In the genomic region with DNA sequence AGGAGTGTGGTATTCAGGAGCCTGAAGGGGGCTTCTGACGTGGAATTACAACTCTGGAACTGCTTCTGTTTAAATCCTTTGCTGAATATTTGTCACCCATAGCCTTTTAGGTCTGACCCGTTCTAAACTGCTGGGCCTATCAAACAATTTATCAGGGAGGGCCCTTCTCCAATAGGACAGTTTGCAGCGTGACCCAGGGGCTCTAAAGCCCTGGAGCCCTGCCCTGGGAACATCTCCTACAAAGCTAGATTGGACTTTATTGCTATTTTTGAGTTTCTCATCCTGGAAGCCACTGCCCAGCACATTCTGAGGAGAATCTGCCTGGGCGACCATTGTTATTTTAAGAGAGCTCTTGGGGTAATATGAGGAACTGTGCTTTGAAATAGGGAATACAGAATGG, we compare ENCODE assay signal across 9 cellular contexts. TPM values are rescaled to one million over a fixed set of nuclear protein-coding genes. Genes with fewer than 3 reads are reported as not detected.
DNase-seq lines count a peak whose midpoint lies in the region; ATAC-seq and TF ChIP-seq lines count a peak whose summit lies in the region.
"Had no signal": no experiment of that assay in that cellular context is flagged by ENCODE, and none has a peak within 500 bp of the region (broad histone marks: within the 10 kb centered on the region; RNA-seq: fewer than 3 reads in every experiment).

No MANE protein-coding gene starts in this region.

- H3K27ac ChIP-seq in CD4-positive, alpha-beta T cell (ENCODE audit: low read depth, low read length): peak overlapping the region; percentile 99
- H3K27ac ChIP-seq in KOPT-K1 (ENCODE audit: low read depth, low read length, poor library complexity, severe bottlenecking): peak overlapping the region; percentile 98
- peak overlapping the region; percentile 8 to 10 for H3K27ac ChIP-seq in breast epithelium
- peak overlapping the region in 1 of 2 donors; percentile 46 for H3K27ac ChIP-seq in tibial artery

- peaks cover 0 to 16% of the 10 kb centered on the region in 2 donors for H3K4me1 ChIP-seq in breast epithelium
- peaks cover 0 to 95% (median 49%) of the 10 kb centered on the region in 4 donors for H3K4me1 ChIP-seq in tibial artery

- no peak for TF ChIP-seq CTCF in CD4-positive, alpha-beta T cell (IDR thresholded peaks at IDR 0.05)
- TF ChIP-seq CTCF in breast epithelium (IDR thresholded peaks at IDR 0.05) (no peak), tibial artery (IDR thresholded peaks at IDR 0.05) (no peak)

- no peaks in the 10 kb centered on the region for H3K9me3 ChIP-seq in CD4-positive, alpha-beta T cell (ENCODE audit: control insufficient read depth, low read length)
- H3K9me3 ChIP-seq in KOPT-K1 (ENCODE audit: insufficient read depth, low read length, poor library complexity, severe bottlenecking) (no peaks in the 10 kb centered on the region), breast epithelium (no peaks in the 10 kb centered on the region), tibial artery (no peaks in the 10 kb centered on the region)

- POLR2A ChIA-PET in CD4-positive, alpha-beta T cell (lab: Charles Lee): interaction anchor here (0.9 to 25.4 kb wide), 26 partner anchors 8 to 155 kb away, joined by 3 to 566 read pairs (median 14); a partner anchor contains a TSS

- CTCF ChIA-PET in CD4-positive, alpha-beta T cell (lab: Charles Lee): interaction anchor here (0.7 to 1.4 kb wide), 3 partner anchors 8 to 146 kb away, joined by 3 to 4 read pairs (median 3); no protein-coding TSS in a partner anchor

- peak overlapping the region; percentile 90 for H3K27ac Mint-ChIP-seq in CD4-positive, alpha-beta T cell
- peak overlapping the region; percentile 83 to 99 for H3K27ac Mint-ChIP-seq in natural killer cell treated with Interleukin-12 subunit alpha and Interleukin-12 subunit beta and Interleukin-15 and Interleukin-18, amount 100 ng/mL, for 72 hours

- no peak for ATAC-seq in CD4-positive, alpha-beta T cell (ENCODE audit: poor library complexity)
- no peak for ATAC-seq in natural killer cell treated with Interleukin-12 subunit alpha and Interleukin-12 subunit beta and Interleukin-15 and Interleukin-18, amount 100 ng/mL, for 72 hours
- no peak for ATAC-seq in GM19324 (IDR thresholded peaks at IDR 0.05; ENCODE audit: low FRiP score, unreplicated experiment)

- H3K36me3 ChIP-seq in KOPT-K1 (ENCODE audit: insufficient read depth, low read length): peaks cover 9% of the 10 kb centered on the region; the same call in 1 of the 2 replicates
- H3K36me3 ChIP-seq in breast epithelium: no peaks in the 10 kb centered on the region
- peaks cover 0 to 8% (median 0%) of the 10 kb centered on the region in 3 donors for H3K36me3 ChIP-seq in tibial artery

- H3K27me3 ChIP-seq in CD4-positive, alpha-beta T cell (ENCODE audit: control insufficient read depth, insufficient read depth, low read length): no peaks in the 10 kb centered on the region
- H3K27me3 ChIP-seq in breast epithelium (no peaks in the 10 kb centered on the region), tibial artery (no peaks in the 10 kb centered on the region)

- H3K4me3 ChIP-seq in breast epithelium: no peak overlapping the region
- no peak overlapping the region for H3K4me3 ChIP-seq in tibial artery

- no peaks in the 10 kb centered on the region for H3K27me3 Mint-ChIP-seq in CD4-positive, alpha-beta T cell
- no peaks in the 10 kb centered on the region for H3K27me3 Mint-ChIP-seq in natural killer cell treated with Interleukin-12 subunit alpha and Interleukin-12 subunit beta and Interleukin-15 and Interleukin-18, amount 100 ng/mL, for 72 hours

- peaks cover 31% of the 10 kb centered on the region for H3K36me3 Mint-ChIP-seq in CD4-positive, alpha-beta T cell (ENCODE audit: low read depth)
- peaks cover under 1% of the 10 kb centered on the region for H3K36me3 Mint-ChIP-seq in natural killer cell treated with Interleukin-12 subunit alpha and Interleukin-12 subunit beta and Interleukin-15 and Interleukin-18, amount 100 ng/mL, for 72 hours

- no peaks in the 10 kb centered on the region for H3K9me3 Mint-ChIP-seq in CD4-positive, alpha-beta T cell
- no peaks in the 10 kb centered on the region for H3K9me3 Mint-ChIP-seq in natural killer cell treated with Interleukin-12 subunit alpha and Interleukin-12 subunit beta and Interleukin-15 and Interleukin-18, amount 100 ng/mL, for 72 hours

- no peak for DNase-seq in CD4-positive, alpha-beta T cell
- no peak for DNase-seq in breast epithelium (ENCODE audit: low spot score in 2 of 2)
- no peak for DNase-seq in natural killer cell treated with Interleukin-12 subunit alpha and Interleukin-12 subunit beta and Interleukin-15 and Interleukin-18, amount 100 ng/mL, for 72 hours (ENCODE audit: low spot score)
- DNase-seq in tibial artery: no peak
- no peak for DNase-seq in superior temporal gyrus (ENCODE audit: extremely low spot score)
- no peak for DNase-seq in activated CD4-positive, alpha-beta T cell treated with anti-CD3 and anti-CD28 coated beads, Interleukin-2, amount 50 U/mL, for 1 hour
- DNase-seq: kidney had no signal

- intact Hi-C loops in CD4-positive, alpha-beta T cell (cut with DNase I, micrococcal nuclease): loop anchor here in 1 of 2 experiments (5.0 kb wide), 1 partner anchor 145 kb away; no protein-coding TSS in a partner anchor
- intact Hi-C loops in breast epithelium (cut with DNase I; ENCODE audit: low total_unique reads) (no loop called here), tibial artery (cut with DNase I; ENCODE audit: low total_unique reads) (no loop called here)

- peak overlapping the region; percentile 77 for H3K4me3 Mint-ChIP-seq in CD4-positive, alpha-beta T cell
- H3K4me3 Mint-ChIP-seq in natural killer cell treated with Interleukin-12 subunit alpha and Interleukin-12 subunit beta and Interleukin-15 and Interleukin-18, amount 100 ng/mL, for 72 hours: peak overlapping the region; percentile 89

- H3K4me1 Mint-ChIP-seq in CD4-positive, alpha-beta T cell (ENCODE audit: low read depth): peaks cover 98% of the 10 kb centered on the region
- H3K4me1 Mint-ChIP-seq in natural killer cell treated with Interleukin-12 subunit alpha and Interleukin-12 subunit beta and Interleukin-15 and Interleukin-18, amount 100 ng/mL, for 72 hours (ENCODE audit: low read depth in 2 of 2): peaks cover 83 to 98% of the 10 kb centered on the region in 2 donors

- no peak for TF ChIP-seq POLR2A in breast epithelium (IDR thresholded peaks at IDR 0.05)

RNA-seq across cellular contexts. Expression of a gene that starts 35.5 kb away (rescaled TPM):
- 100 to 1,000 TPM; 284 to 308 TPM for total RNA-seq in CD4-positive, alpha-beta T cell
- total RNA-seq in breast epithelium: 10 to 100 TPM; 26.3 to 52.2 (median 28.2) TPM
- 100 to 1,000 TPM in 1 of 2 donors, 10 to 100 TPM in 1; 95.1 to 153 TPM for total RNA-seq in natural killer cell treated with Interleukin-12 subunit alpha and Interleukin-12 subunit beta and Interleukin-15 and Interleukin-18, amount 100 ng/mL, for 72 hours
